Comparison of ENCODE assay signal across 2 cellular contexts in genomic region chr4:150007512-150007911, GRCh38.
A peak's percentile ranks its signal among the peaks of the same experiment; 100 is the strongest.
TF ChIP-seq lines count a peak whose summit lies in the region.

No MANE protein-coding gene starts in this region.

TF ChIP-seq in A549, 52 proteins besides CTCF, POLR2A, EP300 and RAD21 (continued from another document):
- TF ChIP-seq HMGXB4 (CRISPR knock-in tag; IDR thresholded peaks at IDR 0.05; ENCODE audit: borderline replicate concordance) (no peak), FOSL2 (IDR thresholded peaks at IDR 0.05) (no peak), FOSL2 (CRISPR knock-in tag; IDR thresholded peaks at IDR 0.05) (peak; percentile 26; the same call in 1 of the 2 replicates), GATA3 (IDR thresholded peaks at IDR 0.05; ENCODE audit: borderline replicate concordance) (peak; percentile 48; the same call in 1 of the 2 replicates)
TF ChIP-seq in A549: peak in this region for 2.

TF ChIP-seq in GM23338, 12 proteins besides CTCF, POLR2A, EP300 and RAD21 (continued from another document):
- TF ChIP-seq ZNF462 (CRISPR knock-in tag; IDR thresholded peaks at IDR 0.05), result 0 out of 2 replicates have a peak, but pooled peaks have one; percentile 5
- TF ChIP-seq, protein P1, sequence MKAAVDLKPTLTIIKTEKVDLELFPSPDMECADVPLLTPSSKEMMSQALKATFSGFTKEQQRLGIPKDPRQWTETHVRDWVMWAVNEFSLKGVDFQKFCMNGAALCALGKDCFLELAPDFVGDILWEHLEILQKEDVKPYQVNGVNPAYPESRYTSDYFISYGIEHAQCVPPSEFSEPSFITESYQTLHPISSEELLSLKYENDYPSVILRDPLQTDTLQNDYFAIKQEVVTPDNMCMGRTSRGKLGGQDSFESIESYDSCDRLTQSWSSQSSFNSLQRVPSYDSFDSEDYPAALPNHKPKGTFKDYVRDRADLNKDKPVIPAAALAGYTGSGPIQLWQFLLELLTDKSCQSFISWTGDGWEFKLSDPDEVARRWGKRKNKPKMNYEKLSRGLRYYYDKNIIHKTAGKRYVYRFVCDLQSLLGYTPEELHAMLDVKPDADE (IDR thresholded peaks at IDR 0.05), result no peak
